ENCODE assay signal across 19 cellular contexts in genomic region chr1:228818928-228819632, GRCh38.
DNase-seq lines count a peak whose midpoint lies in the region; ATAC-seq and TF ChIP-seq lines count a peak whose summit lies in the region.
"Had no signal": no experiment of that assay in that cellular context is flagged by ENCODE, and none has a peak within 500 bp of the region (broad histone marks: within the 10 kb centered on the region; RNA-seq: fewer than 3 reads in every experiment).

No MANE protein-coding gene starts in this region.

- no peaks in the 10 kb centered on the region for H3K36me3 Mint-ChIP-seq in activated naive CD8-positive, alpha-beta T cell treated with anti-CD3 and anti-CD28 coated beads for 36 hours
- no peaks in the 10 kb centered on the region for H3K36me3 Mint-ChIP-seq in activated naive CD8-positive, alpha-beta T cell treated with anti-CD3 and anti-CD28 coated beads, Interleukin-2, amount 50 U/mL, for 24 hours (ENCODE audit: low read depth)
- no peaks in the 10 kb centered on the region for H3K36me3 Mint-ChIP-seq in stimulated activated memory B cell treated with anti-CD40 and anti-IgM and Interleukin-4, amounts not matched to agents 10 μg/mL and 1 μg/mL and 100 μg/mL, for 72 hours
- no peaks in the 10 kb centered on the region for H3K36me3 Mint-ChIP-seq in HFFc6 (ENCODE audit: low read depth)
- H3K36me3 Mint-ChIP-seq: CD8-positive, alpha-beta memory T cell had no signal

- no peak overlapping the region for H3K4me3 Mint-ChIP-seq in activated naive CD8-positive, alpha-beta T cell treated with anti-CD3 and anti-CD28 coated beads for 36 hours
- H3K4me3 Mint-ChIP-seq in activated naive CD8-positive, alpha-beta T cell treated with anti-CD3 and anti-CD28 coated beads, Interleukin-2, amount 50 U/mL, for 24 hours, result no peak overlapping the region
- no peak overlapping the region for H3K4me3 Mint-ChIP-seq in stimulated activated memory B cell treated with anti-CD40 and anti-IgM and Interleukin-4, amounts not matched to agents 10 μg/mL and 1 μg/mL and 100 μg/mL, for 72 hours
- H3K4me3 Mint-ChIP-seq in HFFc6, result no peak overlapping the region
- H3K4me3 Mint-ChIP-seq: B cell; CD4-positive, alpha-beta T cell; CD8-positive, alpha-beta memory T cell had no signal

- ATAC-seq in activated naive CD8-positive, alpha-beta T cell treated with anti-CD3 and anti-CD28 coated beads, Interleukin-2, amount 50 U/mL, for 24 hours, result no peak
- peak; percentile 7 for ATAC-seq in stimulated activated memory B cell treated with anti-CD40 and anti-IgM and Interleukin-4, amounts not matched to agents 10 μg/mL and 1 μg/mL and 100 μg/mL, for 72 hours
- no peak for ATAC-seq in HG03135 (IDR thresholded peaks at IDR 0.05; ENCODE audit: unreplicated experiment)
- ATAC-seq: GM12878 had no signal

- H3K4me1 Mint-ChIP-seq in activated naive CD8-positive, alpha-beta T cell treated with anti-CD3 and anti-CD28 coated beads for 36 hours, result no peaks in the 10 kb centered on the region
- H3K4me1 Mint-ChIP-seq in activated naive CD8-positive, alpha-beta T cell treated with anti-CD3 and anti-CD28 coated beads, Interleukin-2, amount 50 U/mL, for 24 hours, result no peaks in the 10 kb centered on the region
- H3K4me1 Mint-ChIP-seq in stimulated activated memory B cell treated with anti-CD40 and anti-IgM and Interleukin-4, amounts not matched to agents 10 μg/mL and 1 μg/mL and 100 μg/mL, for 72 hours, result no peaks in the 10 kb centered on the region
- no peaks in the 10 kb centered on the region for H3K4me1 Mint-ChIP-seq in HFFc6 (ENCODE audit: low read depth)
- H3K4me1 Mint-ChIP-seq: B cell; CD8-positive, alpha-beta memory T cell had no signal

- H3K27me3 Mint-ChIP-seq in activated naive CD8-positive, alpha-beta T cell treated with anti-CD3 and anti-CD28 coated beads for 36 hours, result no peaks in the 10 kb centered on the region
- no peaks in the 10 kb centered on the region for H3K27me3 Mint-ChIP-seq in activated naive CD8-positive, alpha-beta T cell treated with anti-CD3 and anti-CD28 coated beads, Interleukin-2, amount 50 U/mL, for 24 hours
- H3K27me3 Mint-ChIP-seq in stimulated activated memory B cell treated with anti-CD40 and anti-IgM and Interleukin-4, amounts not matched to agents 10 μg/mL and 1 μg/mL and 100 μg/mL, for 72 hours, result peaks cover 18% of the 10 kb centered on the region
- H3K27me3 Mint-ChIP-seq in HFFc6 (ENCODE audit: insufficient read depth), result peaks cover 3% of the 10 kb centered on the region
- H3K27me3 Mint-ChIP-seq: CD4-positive, alpha-beta T cell had no signal

- no peak for TF ChIP-seq CTCF in HFFc6 (IDR thresholded peaks at IDR 0.05)

- peaks cover 1% of the 10 kb centered on the region for H3K9me3 Mint-ChIP-seq in activated naive CD8-positive, alpha-beta T cell treated with anti-CD3 and anti-CD28 coated beads for 36 hours
- H3K9me3 Mint-ChIP-seq in activated naive CD8-positive, alpha-beta T cell treated with anti-CD3 and anti-CD28 coated beads, Interleukin-2, amount 50 U/mL, for 24 hours, result no peaks in the 10 kb centered on the region
- H3K9me3 Mint-ChIP-seq in stimulated activated memory B cell treated with anti-CD40 and anti-IgM and Interleukin-4, amounts not matched to agents 10 μg/mL and 1 μg/mL and 100 μg/mL, for 72 hours, result no peaks in the 10 kb centered on the region
- peaks cover 26% of the 10 kb centered on the region for H3K9me3 Mint-ChIP-seq in HFFc6
- H3K9me3 Mint-ChIP-seq: CD4-positive, alpha-beta T cell; CD8-positive, alpha-beta memory T cell had no signal

- H3K27ac Mint-ChIP-seq in activated naive CD8-positive, alpha-beta T cell treated with anti-CD3 and anti-CD28 coated beads for 36 hours, result peak overlapping the region; percentile 57
- H3K27ac Mint-ChIP-seq in activated naive CD8-positive, alpha-beta T cell treated with anti-CD3 and anti-CD28 coated beads, Interleukin-2, amount 50 U/mL, for 24 hours, result no peak overlapping the region
- H3K27ac Mint-ChIP-seq in stimulated activated memory B cell treated with anti-CD40 and anti-IgM and Interleukin-4, amounts not matched to agents 10 μg/mL and 1 μg/mL and 100 μg/mL, for 72 hours, result no peak overlapping the region
- no peak overlapping the region for H3K27ac Mint-ChIP-seq in HFFc6
- H3K27ac Mint-ChIP-seq: B cell; CD4-positive, alpha-beta T cell had no signal

- no peak for DNase-seq in activated naive CD8-positive, alpha-beta T cell treated with anti-CD3 and anti-CD28 coated beads for 36 hours
- DNase-seq in activated naive CD8-positive, alpha-beta T cell treated with anti-CD3 and anti-CD28 coated beads, Interleukin-2, amount 50 U/mL, for 24 hours, result no peak
- DNase-seq in ecto neural progenitor cell (ENCODE audit: low spot score) (peak; percentile 23), NCI-H1092 treated with DMSO at 0.1 percent for 48 hours (lab: John Stamatoyannopoulos, UW) (no peak), NCI-H128 (lab: John Stamatoyannopoulos, UW; ENCODE audit: unreplicated experiment) (no peak), HFFc6 (no peak)
- DNase-seq: CD4-positive, alpha-beta T cell; CD8-positive, alpha-beta memory T cell; DMS 273 treated with DMSO at 0.1 percent for 48 hours; DMS79; EL; GDM1; GM23248; H7; HCEC 1CT had no signal
